In genomic region chr4:2756691-2757350, GRCh38 we compare ENCODE assay signal across 8 cellular contexts.
A peak's percentile ranks its signal among the peaks of the same experiment; 100 is the strongest.
DNase-seq lines count a peak whose midpoint lies in the region; ATAC-seq and TF ChIP-seq lines count a peak whose summit lies in the region.

No MANE protein-coding gene starts in this region.

- peak overlapping the region; percentile 71 for H3K4me2 ChIP-seq in BLaER1

- peaks cover 24% of the 10 kb centered on the region for H3K4me1 Mint-ChIP-seq in central memory CD8-positive, alpha-beta T cell
- H3K4me1 Mint-ChIP-seq in nephron progenitor cell = peaks cover 24% of the 10 kb centered on the region

- TF ChIP-seq CTCF in HL-60 (IDR thresholded peaks at IDR 0.05; ENCODE audit: insufficient read depth, low read length) (no peak), nephron progenitor cell (IDR thresholded peaks at IDR 0.05) (no peak)

- H3K9me3 Mint-ChIP-seq in central memory CD8-positive, alpha-beta T cell = no peaks in the 10 kb centered on the region
- H3K9me3 Mint-ChIP-seq in nephron progenitor cell = no peaks in the 10 kb centered on the region

- H3K27ac ChIP-seq in BLaER1 (no peak overlapping the region), HL-60 (replicated peaks) (no peak overlapping the region)

- ATAC-seq in central memory CD8-positive, alpha-beta T cell (replicated peaks; ENCODE audit: extremely low read depth, poor library complexity, severe bottlenecking) = no peak

- peak overlapping the region; percentile 78 for H3K4me3 Mint-ChIP-seq in central memory CD8-positive, alpha-beta T cell
- H3K4me3 Mint-ChIP-seq in nephron progenitor cell = peak overlapping the region; percentile 75

- peaks cover 10% of the 10 kb centered on the region for H3K36me3 Mint-ChIP-seq in central memory CD8-positive, alpha-beta T cell (ENCODE audit: insufficient read depth)
- H3K36me3 Mint-ChIP-seq in nephron progenitor cell (ENCODE audit: low read depth) = no peaks in the 10 kb centered on the region

- H3K36me3 ChIP-seq in BLaER1 = peaks cover 19% of the 10 kb centered on the region

- H3K4me1 ChIP-seq in BLaER1 = peaks cover 46% of the 10 kb centered on the region

- DNase-seq in HL-60 (ENCODE audit: low read depth in 1 of 2, low spot score in 1 of 2) (no peak), nephron progenitor cell (no peak), glomerular visceral epithelial cell (ENCODE audit: extremely low spot score) (no peak), DMS153 treated with DMSO at 0.1 percent for 48 hours (lab: John Stamatoyannopoulos, UW; ENCODE audit: unreplicated experiment) (no peak), NCI-H774 (lab: John Stamatoyannopoulos, UW) (no peak)
- no peak for DNase-seq in central memory CD8-positive, alpha-beta T cell (ENCODE audit: low spot score in 2 of 2)
- DNase-seq in effector CD4-positive, alpha-beta T cell = no peak

- no peak overlapping the region for H3K4me3 ChIP-seq in BLaER1
- H3K4me3 ChIP-seq in HL-60 (replicated peaks; ENCODE audit: insufficient read depth, low read length) = peak overlapping the region; percentile 33

- H3K9me3 ChIP-seq in BLaER1 = no peaks in the 10 kb centered on the region

- H3K27ac Mint-ChIP-seq in central memory CD8-positive, alpha-beta T cell (ENCODE audit: low read depth) = peak overlapping the region; percentile 88
- H3K27ac Mint-ChIP-seq in nephron progenitor cell = no peak overlapping the region

- H3K27me3 ChIP-seq in BLaER1 = no peaks in the 10 kb centered on the region
- H3K27me3 ChIP-seq in HL-60 (ENCODE audit: insufficient read depth, poor library complexity, severe bottlenecking) = no peaks in the 10 kb centered on the region

- peaks cover 34% of the 10 kb centered on the region for H4K20me1 ChIP-seq in BLaER1

- no peak overlapping the region for H3K9ac ChIP-seq in BLaER1

- H3K27me3 Mint-ChIP-seq in central memory CD8-positive, alpha-beta T cell = no peaks in the 10 kb centered on the region
- peaks cover 17% of the 10 kb centered on the region for H3K27me3 Mint-ChIP-seq in nephron progenitor cell (ENCODE audit: low read depth, poor library complexity)
